Comparison of ENCODE assay signal across 40 cellular contexts in genomic region chr1:54186056-54186455, GRCh38. TPM values are rescaled to one million over a fixed set of nuclear protein-coding genes. Genes with fewer than 3 reads are reported as not detected.
DNase-seq lines count a peak whose midpoint lies in the region; ATAC-seq, FAIRE-seq and TF ChIP-seq lines count a peak whose summit lies in the region.
"Had no signal": no experiment of that assay in that cellular context is flagged by ENCODE, and none has a peak within 500 bp of the region (broad histone marks: within the 10 kb centered on the region; RNA-seq: fewer than 3 reads in every experiment).

No MANE protein-coding gene starts in this region.

- H3K4me1 ChIP-seq in HepG2 (ENCODE audit: insufficient read depth, low read length) (no peaks in the 10 kb centered on the region), right lobe of liver (no peaks in the 10 kb centered on the region), HEK293 (ENCODE audit: control insufficient read depth, insufficient read depth, low read length) (no peaks in the 10 kb centered on the region), K562 (replicated peaks in 1 of 2; ENCODE audit: control insufficient read depth in 2 of 2, insufficient read depth in 2 of 2, low read length in 2 of 2) (no peaks in the 10 kb centered on the region)
- H3K4me1 ChIP-seq: A549; BE2C; BLaER1; BLaER1 treated with 17β-estradiol and CSF1 and Interleukin-3, amounts not matched to agents 10 nM and 100 nM; Caco-2 had no signal

- H3K9me3 ChIP-seq in HepG2 (ENCODE audit: low read length) (no peaks in the 10 kb centered on the region), right lobe of liver (no peaks in the 10 kb centered on the region), HEK293 (ENCODE audit: control insufficient read depth, insufficient read depth, low read depth, low read length) (no peaks in the 10 kb centered on the region), K562 (replicated peaks; ENCODE audit: control insufficient read depth, insufficient read depth, low read depth, low read length) (no peaks in the 10 kb centered on the region; the same call in 1 of the 2 replicates)
- H3K9me3 ChIP-seq: A549; BE2C; BLaER1; BLaER1 treated with 17β-estradiol and CSF1 and Interleukin-3, amounts not matched to agents 10 nM and 100 nM; Caco-2 had no signal

- H2AFZ ChIP-seq in HepG2 (ENCODE audit: low read length) (no peak overlapping the region), K562 (ENCODE audit: low read depth, low read length) (no peak overlapping the region)

- H3K27ac ChIP-seq in HepG2 (ENCODE audit: extremely low read length, insufficient read depth, low read length) (no peak overlapping the region), right lobe of liver (no peak overlapping the region), HEK293 (ENCODE audit: extremely low read depth, low read depth, low read length) (no peak overlapping the region), K562 (ENCODE audit: extremely low read depth, low read depth, low read length) (no peak overlapping the region)
- H3K27ac ChIP-seq: 22Rv1; A549; BLaER1; BLaER1 treated with 17β-estradiol and CSF1 and Interleukin-3, amounts not matched to agents 10 nM and 100 nM; C4-2B had no signal

- no peak for TF ChIP-seq CTCF in HepG2 (CRISPR knock-in tag; IDR thresholded peaks at IDR 0.05)
- no peak for TF ChIP-seq CTCF in right lobe of liver (IDR thresholded peaks at IDR 0.05)
- TF ChIP-seq CTCF in HEK293 (tag by site-specific recombination; IDR thresholded peaks at IDR 0.05), result no peak
- no peak for TF ChIP-seq CTCF in K562 (IDR thresholded peaks at IDR 0.05 in 2 of 3, conservative IDR thresholded peaks at IDR 0.05 in 1 of 3; ENCODE audit: insufficient read depth in 2 of 3, low read depth in 1 of 3, low read length in 3 of 3)

- H3K4me2 ChIP-seq in HepG2 (ENCODE audit: low read depth, low read length) (no peak overlapping the region), K562 (ENCODE audit: insufficient read depth, low read length) (no peak overlapping the region)
- H3K4me2 ChIP-seq: A549; BLaER1; BLaER1 treated with 17β-estradiol and CSF1 and Interleukin-3, amounts not matched to agents 10 nM and 100 nM had no signal

- no peaks in the 10 kb centered on the region for H3K79me2 ChIP-seq in HepG2 (ENCODE audit: insufficient read depth, low read length)
- H3K79me2 ChIP-seq in K562 (ENCODE audit: control insufficient read depth, insufficient read depth, low read length), result no peaks in the 10 kb centered on the region

- POLR2A ChIA-PET in HepG2 (lab: Yijun Ruan, JAX) (no interaction called here), HEK293 (lab: Yijun Ruan, JAX) (interaction anchor here (1.0 kb wide), 1 partner anchor 13 kb away, joined by 3 read pairs; no protein-coding TSS in a partner anchor), K562 (lab: Yijun Ruan, JAX) (interaction anchor here (2.1 to 2.7 kb wide), 2 partner anchors 14 to 16 kb away, joined by 7 to 13 read pairs; partner anchors contain the start of genes CYB5RL and MRPL37)

- DNase-seq in HepG2 (ENCODE audit: low spot score) (no peak), right lobe of liver (no peak), K562 (ENCODE audit: extremely low read depth in 1 of 4, low spot score in 3 of 4) (no peak), GM19239 (ENCODE audit: insufficient read length, low spot score) (no peak)
- DNase-seq: 8988T; ACHN; AML-193; BE2C; C1 segment of cervical spinal cord; Caco-2; Calu3; CD4-positive, alpha-beta memory T cell; CD4-positive, alpha-beta T cell; CD4-positive, CD25-positive, alpha-beta regulatory T cell; CD8-positive, alpha-beta memory T cell; CD8-positive, alpha-beta T cell; COR-L47; DMS 273 treated with DMSO at 0.1 percent for 48 hours; DMS153; DMS53; DMS79; DMS79 treated with DMSO at 0.1 percent for 48 hours; DND-41; EL had no signal

- BruUV-seq in HepG2 (replicated peaks; lab: Mats Ljungman, UMichigan), result no TSS peak
- no TSS peak for BruUV-seq in K562 (replicated peaks; lab: Mats Ljungman, UMichigan)

- TF ChIP-seq EP300 in HepG2 (IDR thresholded peaks at IDR 0.05; ENCODE audit: low read depth in 2 of 2, low read length in 2 of 2), result no peak
- no peak for TF ChIP-seq EP300 in HepG2 (CRISPR knock-in tag; IDR thresholded peaks at IDR 0.05; ENCODE audit: borderline replicate concordance)
- TF ChIP-seq EP300 in K562 (IDR thresholded peaks at IDR 0.05; ENCODE audit: low read length), result no peak

- no peaks in the 10 kb centered on the region for H3K9me1 ChIP-seq in K562 (ENCODE audit: control insufficient read depth, insufficient read depth, low read length)

- no peak overlapping the region for H3K9ac ChIP-seq in HepG2 (ENCODE audit: insufficient read depth, low read depth, low read length)
- no peak overlapping the region for H3K9ac ChIP-seq in K562 (ENCODE audit: insufficient read depth in 1 of 2, low read depth in 2 of 2, low read length in 2 of 2)
- H3K9ac ChIP-seq: BLaER1; BLaER1 treated with 17β-estradiol and CSF1 and Interleukin-3, amounts not matched to agents 10 nM and 100 nM had no signal

- intact Hi-C loops in HepG2 (cut with micrococcal nuclease; ENCODE audit: unreplicated experiment), result no loop called here
- intact Hi-C loops in right lobe of liver (cut with DNase I), result no loop called here
- intact Hi-C loops in K562 (cut with micrococcal nuclease), result no loop called here

- FAIRE-seq in HepG2 (lab: Jason Lieb, UNC) (no peak), K562 (lab: Jason Lieb, UNC) (no peak), GM19239 (lab: Jason Lieb, UNC) (no peak)
- FAIRE-seq: A204.1, A549, D721Med had no signal

- H3K36me3 ChIP-seq in HepG2 (replicated peaks in 1 of 2; ENCODE audit: control insufficient read depth in 1 of 2, insufficient read depth in 2 of 2, low read length in 2 of 2), result 0 out of 5 replicates have a peak, but pooled peaks cover 0 to 2% of the 10 kb centered on the region in 2 experiments
- no peaks in the 10 kb centered on the region for H3K36me3 ChIP-seq in right lobe of liver
- H3K36me3 ChIP-seq in HEK293 (ENCODE audit: control insufficient read depth in 2 of 2, insufficient read depth in 1 of 2, low read length in 2 of 2), result peaks cover 0 to 69% of the 10 kb centered on the region in 2 experiments; a peak in 1 of 3 replicates
- peaks cover 27% of the 10 kb centered on the region for H3K36me3 ChIP-seq in K562 (ENCODE audit: control insufficient read depth, insufficient read depth, low read length)
- H3K36me3 ChIP-seq: BE2C had no signal

- CTCF ChIA-PET in HepG2 (lab: Yijun Ruan, JAX; ENCODE audit: low intra/inter-chr PET ratio, low total read pairs), result no interaction called here
- CTCF ChIA-PET in HEK293 (lab: Yijun Ruan, JAX), result no interaction called here
- CTCF ChIA-PET in K562 (lab: Yijun Ruan, JAX; ENCODE audit: low intra/inter-chr PET ratio), result no interaction called here

- WGBS in HepG2 (ENCODE audit: low lambda C conversion rate), result 92% methylated on average over 3 of the region's 3 CpGs
- WGBS in right lobe of liver (ENCODE audit: insufficient coverage, low coverage, low lambda C conversion rate, missing lambda C conversion rate), result 93% methylated on average over 3 of the region's 3 CpGs
- 88% methylated on average over 3 of the region's 3 CpGs for WGBS in K562 (ENCODE audit: insufficient coverage, low coverage, missing lambda C conversion rate)

- in situ Hi-C loops in HepG2 (cut with HindIII; ENCODE audit: extremely low pct_ligation_motif_present, low pct_unique_long_range_greater_than_20kb), result no loop called here
- in situ Hi-C loops in K562 (cut with MboI), result no loop called here

- ATAC-seq in HepG2 (no peak), right lobe of liver (no peak), K562 (no peak), HG02588 (IDR thresholded peaks at IDR 0.05; ENCODE audit: unreplicated experiment) (no peak)
- ATAC-seq: A549; CD8-positive, alpha-beta T cell had no signal

- TF ChIP-seq RAD21 in HepG2 (CRISPR knock-in tag; IDR thresholded peaks at IDR 0.05) (no peak), K562 (CRISPR knock-in tag; conservative IDR thresholded peaks at IDR 0.05 in 1 of 2, IDR thresholded peaks at IDR 0.05 in 1 of 2) (no peak)

- H3K4me3 ChIP-seq in HepG2 (replicated peaks in 1 of 3; ENCODE audit: insufficient read depth in 1 of 3, low read depth in 2 of 3, low read length in 3 of 3) (no peak overlapping the region), right lobe of liver (no peak overlapping the region), HEK293 (ENCODE audit: low read depth, low read length) (no peak overlapping the region), K562 (no peak overlapping the region)
- H3K4me3 ChIP-seq: A549; BLaER1; BLaER1 treated with 17β-estradiol and CSF1 and Interleukin-3, amounts not matched to agents 10 nM and 100 nM had no signal

- H3K27me3 ChIP-seq in HepG2 (ENCODE audit: control insufficient read depth in 1 of 2, insufficient read depth in 2 of 2, low read length in 2 of 2), result no peaks in the 10 kb centered on the region
- H3K27me3 ChIP-seq in right lobe of liver, result no peaks in the 10 kb centered on the region
- no peaks in the 10 kb centered on the region for H3K27me3 ChIP-seq in K562 (ENCODE audit: control insufficient read depth in 2 of 2, insufficient read depth in 2 of 2, low read length in 2 of 2)
- H3K27me3 ChIP-seq: BE2C; BLaER1; BLaER1 treated with 17β-estradiol and CSF1 and Interleukin-3, amounts not matched to agents 10 nM and 100 nM had no signal

- TF ChIP-seq POLR2A in HepG2 (IDR thresholded peaks at IDR 0.05; ENCODE audit: insufficient read depth in 1 of 2, low read depth in 2 of 2, low read length in 2 of 2) (no peak), right lobe of liver (IDR thresholded peaks at IDR 0.05) (no peak), K562 (conservative IDR thresholded peaks at IDR 0.05) (no peak)

- H4K20me1 ChIP-seq in HepG2 (ENCODE audit: insufficient read depth, low read length) (no peaks in the 10 kb centered on the region), K562 (replicated peaks; ENCODE audit: control insufficient read depth, insufficient read depth, low read length) (no peaks in the 10 kb centered on the region)
- H4K20me1 ChIP-seq: BLaER1; BLaER1 treated with 17β-estradiol and CSF1 and Interleukin-3, amounts not matched to agents 10 nM and 100 nM had no signal

RNA-seq across cellular contexts. Expression of gene CYB5RL, which starts 13.8 kb away (rescaled TPM):
- total RNA-seq in HepG2 (2016; rRNA removed; fragmentation: Illumina TruSeq; extraction: Trizol) (4.1 and 5.0 TPM in 2 replicates), right lobe of liver (1 to 10 TPM; 2.5 to 4.6 (median 3.0) TPM), K562 (2014; rRNA removed) (7.9 and 9.6 TPM in 2 replicates), K562 (2014; rRNA removed; fragmentation: Illumina TruSeq; extraction: Trizol) (8.3 and 11.2 TPM in 2 replicates), K562 (2015; rRNA removed; fragmentation: Illumina TruSeq; extraction: Trizol) (10.5 and 12.7 TPM in 2 replicates), K562 (2021) (15.2 and 16.9 TPM in 2 replicates)
- total RNA-seq in HepG2 (2016; cell fraction: cytosol; rRNA removed; fragmentation: Illumina TruSeq; extraction: Trizol; ENCODE audit: low read depth), result 4.4 and 6.3 TPM in 2 replicates
- total RNA-seq in HepG2 (2016; cell fraction: insoluble cytoplasmic fraction; rRNA removed; fragmentation: Illumina TruSeq; extraction: Trizol), result 4.6 and 4.8 TPM in 2 replicates
- 4.8 and 6.3 TPM in 2 replicates for total RNA-seq in HepG2 (2016; cell fraction: membrane; rRNA removed; fragmentation: Illumina TruSeq; extraction: Trizol)
- 2.2 and 3.2 TPM in 2 replicates for total RNA-seq in HepG2 (2016; cell fraction: nucleus; rRNA removed; fragmentation: Illumina TruSeq; extraction: Trizol)
- polyA plus RNA-seq in HepG2 (2011; rRNA removed) (3.7 and 3.9 TPM in 2 replicates), K562 (2011; rRNA removed) (11.3 and 12.3 TPM in 2 replicates), K562 (2014; fragmentation: Illumina TruSeq; extraction: Trizol) (14.7 and 18.0 TPM in 2 replicates), K562 (2014; fragmentation: Nextera tagmentation; extraction: Ambion mirVana) (1 to 10 TPM; 8.8 to 8.9 TPM), K562 (2014; rRNA removed) (9.4 and 13.3 TPM in 2 replicates)
- 3.2 TPM in 2 replicates for polyA plus RNA-seq in HepG2 (2011; cell fraction: cytosol; rRNA removed)
- polyA plus RNA-seq in HepG2 (2011; cell fraction: nucleus; rRNA removed), result 6.4 and 7.3 TPM in 2 replicates
- polyA plus RNA-seq in HepG2 (2012), result 2.2 and 2.6 TPM in 2 replicates
- 5.6 and 6.5 TPM in 2 replicates for polyA plus RNA-seq in HepG2 (2016; cell fraction: cytosol; fragmentation: Illumina TruSeq; extraction: Trizol; ENCODE audit: low read depth)
- polyA plus RNA-seq in HepG2 (2016; cell fraction: insoluble cytoplasmic fraction; fragmentation: Illumina TruSeq; extraction: Trizol; ENCODE audit: low read depth), result 2.7 and 2.9 TPM in 2 replicates
- polyA plus RNA-seq in HepG2 (2016; cell fraction: membrane; fragmentation: Illumina TruSeq; extraction: Trizol; ENCODE audit: low read depth), result 3.5 and 4.4 TPM in 2 replicates
- 4.5 and 5.3 TPM in 2 replicates for polyA plus RNA-seq in HepG2 (2016; cell fraction: nucleus; fragmentation: Illumina TruSeq; extraction: Trizol; ENCODE audit: insufficient read depth, low read depth)
- polyA minus RNA-seq in HepG2 (2011; rRNA and poly(A)+ RNA removed; ENCODE audit: low replicate concordance), result 5.6 and 19.2 TPM in 2 replicates
- 0.79 and 1.4 TPM in 2 replicates for polyA minus RNA-seq in HepG2 (2011; cell fraction: cytosol; rRNA and poly(A)+ RNA removed)
- 3.5 and 6.2 TPM in 2 replicates for polyA minus RNA-seq in HepG2 (2011; cell fraction: nucleus; rRNA and poly(A)+ RNA removed)
- total RNA-seq in K562 (2011; cell fraction: chromatin; rRNA removed; ENCODE audit: low replicate concordance), result 21.5 and 31.8 TPM in 2 replicates
- total RNA-seq in K562 (2011; cell fraction: nucleolus; rRNA removed), result 25.8 and 27.7 TPM in 2 replicates
- 22.4 and 29.6 TPM in 2 replicates for total RNA-seq in K562 (2011; cell fraction: nucleoplasm; rRNA removed)
- polyA plus RNA-seq in K562 (2011; cell fraction: cytosol; rRNA removed), result 15.1 and 18.6 TPM in 2 replicates
- 11.4 and 21.0 TPM in 2 replicates for polyA plus RNA-seq in K562 (2011; cell fraction: nucleus; rRNA removed)
- polyA plus RNA-seq in K562 (2012), result 9.8 and 11.3 TPM in 2 replicates
- polyA minus RNA-seq in K562 (2011; rRNA and poly(A)+ RNA removed), result 8.3 and 14.1 TPM in 2 replicates
- polyA minus RNA-seq in K562 (2011; cell fraction: cytosol; rRNA and poly(A)+ RNA removed), result 6.2 and 7.9 TPM in 2 replicates
- polyA minus RNA-seq in K562 (2011; cell fraction: nucleus; rRNA and poly(A)+ RNA removed), result 8.2 and 11.0 TPM in 2 replicates

RNA-seq across cellular contexts. Expression of gene MRPL37, which starts 13.9 kb away (rescaled TPM):
- total RNA-seq in HepG2 (2016; rRNA removed; fragmentation: Illumina TruSeq; extraction: Trizol) (127 and 143 TPM in 2 replicates), right lobe of liver (100 to 1,000 TPM in 1 of 6 experiments, 10 to 100 TPM in 5; 56.2 to 108 (median 73.4) TPM), K562 (2014; rRNA removed) (193 and 248 TPM in 2 replicates), K562 (2014; rRNA removed; fragmentation: Illumina TruSeq; extraction: Trizol) (152 TPM in 2 replicates), K562 (2015; rRNA removed; fragmentation: Illumina TruSeq; extraction: Trizol) (175 and 180 TPM in 2 replicates), K562 (2021) (226 and 236 TPM in 2 replicates)
- 107 and 109 TPM in 2 replicates for total RNA-seq in HepG2 (2016; cell fraction: cytosol; rRNA removed; fragmentation: Illumina TruSeq; extraction: Trizol; ENCODE audit: low read depth)
- total RNA-seq in HepG2 (2016; cell fraction: insoluble cytoplasmic fraction; rRNA removed; fragmentation: Illumina TruSeq; extraction: Trizol), result 123 and 145 TPM in 2 replicates
- 128 and 139 TPM in 2 replicates for total RNA-seq in HepG2 (2016; cell fraction: membrane; rRNA removed; fragmentation: Illumina TruSeq; extraction: Trizol)
- total RNA-seq in HepG2 (2016; cell fraction: nucleus; rRNA removed; fragmentation: Illumina TruSeq; extraction: Trizol), result 50.3 and 58.7 TPM in 2 replicates
- polyA plus RNA-seq in HepG2 (2011; rRNA removed) (26.5 and 31.7 TPM in 2 replicates), K562 (2011; rRNA removed) (66.9 and 72.9 TPM in 2 replicates), K562 (2014; fragmentation: Illumina TruSeq; extraction: Trizol) (244 and 303 TPM in 2 replicates), K562 (2014; fragmentation: Nextera tagmentation; extraction: Ambion mirVana) (10 to 100 TPM; 52.2 to 79.7 TPM), K562 (2014; rRNA removed) (202 and 235 TPM in 2 replicates)
- 31.8 and 37.2 TPM in 2 replicates for polyA plus RNA-seq in HepG2 (2011; cell fraction: cytosol; rRNA removed)
- 15.6 and 18.1 TPM in 2 replicates for polyA plus RNA-seq in HepG2 (2011; cell fraction: nucleus; rRNA removed)
- polyA plus RNA-seq in HepG2 (2012), result 81.3 and 106 TPM in 2 replicates
- 175 and 183 TPM in 2 replicates for polyA plus RNA-seq in HepG2 (2016; cell fraction: cytosol; fragmentation: Illumina TruSeq; extraction: Trizol; ENCODE audit: low read depth)
- polyA plus RNA-seq in HepG2 (2016; cell fraction: insoluble cytoplasmic fraction; fragmentation: Illumina TruSeq; extraction: Trizol; ENCODE audit: low read depth), result 248 and 256 TPM in 2 replicates
- 177 and 183 TPM in 2 replicates for polyA plus RNA-seq in HepG2 (2016; cell fraction: membrane; fragmentation: Illumina TruSeq; extraction: Trizol; ENCODE audit: low read depth)
- 106 TPM in 2 replicates for polyA plus RNA-seq in HepG2 (2016; cell fraction: nucleus; fragmentation: Illumina TruSeq; extraction: Trizol; ENCODE audit: insufficient read depth, low read depth)
- polyA minus RNA-seq in HepG2 (2011; rRNA and poly(A)+ RNA removed; ENCODE audit: low replicate concordance), result 34.6 and 75.1 TPM in 2 replicates
- polyA minus RNA-seq in HepG2 (2011; cell fraction: cytosol; rRNA and poly(A)+ RNA removed), result 16.6 and 17.3 TPM in 2 replicates
- polyA minus RNA-seq in HepG2 (2011; cell fraction: nucleus; rRNA and poly(A)+ RNA removed), result 12.8 and 13.4 TPM in 2 replicates
- 14.4 and 25.2 TPM in 2 replicates for total RNA-seq in K562 (2011; cell fraction: chromatin; rRNA removed; ENCODE audit: low replicate concordance)
- total RNA-seq in K562 (2011; cell fraction: nucleolus; rRNA removed), result 24.8 and 26.6 TPM in 2 replicates
- 26.0 and 33.7 TPM in 2 replicates for total RNA-seq in K562 (2011; cell fraction: nucleoplasm; rRNA removed)
- 93.0 and 93.1 TPM in 2 replicates for polyA plus RNA-seq in K562 (2011; cell fraction: cytosol; rRNA removed)
- 36.4 and 42.0 TPM in 2 replicates for polyA plus RNA-seq in K562 (2011; cell fraction: nucleus; rRNA removed)
- polyA plus RNA-seq in K562 (2012), result 179 and 203 TPM in 2 replicates
- polyA minus RNA-seq in K562 (2011; rRNA and poly(A)+ RNA removed), result 31.8 and 36.8 TPM in 2 replicates
- 32.4 and 42.5 TPM in 2 replicates for polyA minus RNA-seq in K562 (2011; cell fraction: cytosol; rRNA and poly(A)+ RNA removed)
- polyA minus RNA-seq in K562 (2011; cell fraction: nucleus; rRNA and poly(A)+ RNA removed), result 12.3 and 19.7 TPM in 2 replicates

RNA-seq across cellular contexts. Expression of gene CDCP2, which starts 33.3 kb away (rescaled TPM):
- total RNA-seq in HepG2 (2016; rRNA removed; fragmentation: Illumina TruSeq; extraction: Trizol) (not detected in 2 replicates), right lobe of liver (not detected), K562 (2014; rRNA removed) (not detected in 2 replicates), K562 (2014; rRNA removed; fragmentation: Illumina TruSeq; extraction: Trizol) (0.06 TPM in 1 of 2 replicates, not detected in the other), K562 (2015; rRNA removed; fragmentation: Illumina TruSeq; extraction: Trizol) (not detected in 2 replicates), K562 (2021) (not detected in 2 replicates)
- not detected in 2 replicates for total RNA-seq in HepG2 (2016; cell fraction: cytosol; rRNA removed; fragmentation: Illumina TruSeq; extraction: Trizol; ENCODE audit: low read depth)
- not detected in 2 replicates for total RNA-seq in HepG2 (2016; cell fraction: insoluble cytoplasmic fraction; rRNA removed; fragmentation: Illumina TruSeq; extraction: Trizol)
- total RNA-seq in HepG2 (2016; cell fraction: membrane; rRNA removed; fragmentation: Illumina TruSeq; extraction: Trizol), result not detected in 2 replicates
- total RNA-seq in HepG2 (2016; cell fraction: nucleus; rRNA removed; fragmentation: Illumina TruSeq; extraction: Trizol), result not detected in 2 replicates
- polyA plus RNA-seq in HepG2 (2011; rRNA removed) (0.03 TPM in 1 of 2 replicates, not detected in the other), K562 (2011; rRNA removed) (not detected in 2 replicates), K562 (2014; fragmentation: Illumina TruSeq; extraction: Trizol) (not detected in 2 replicates), K562 (2014; fragmentation: Nextera tagmentation; extraction: Ambion mirVana) (not detected), K562 (2014; rRNA removed) (0.05 TPM in 1 of 2 replicates, not detected in the other)
- not detected in 2 replicates for polyA plus RNA-seq in HepG2 (2011; cell fraction: cytosol; rRNA removed)
- not detected in 2 replicates for polyA plus RNA-seq in HepG2 (2011; cell fraction: nucleus; rRNA removed)
- polyA plus RNA-seq in HepG2 (2012), result not detected in 2 replicates
- not detected in 2 replicates for polyA plus RNA-seq in HepG2 (2016; cell fraction: cytosol; fragmentation: Illumina TruSeq; extraction: Trizol; ENCODE audit: low read depth)
- not detected in 2 replicates for polyA plus RNA-seq in HepG2 (2016; cell fraction: insoluble cytoplasmic fraction; fragmentation: Illumina TruSeq; extraction: Trizol; ENCODE audit: low read depth)
- not detected in 2 replicates for polyA plus RNA-seq in HepG2 (2016; cell fraction: membrane; fragmentation: Illumina TruSeq; extraction: Trizol; ENCODE audit: low read depth)
- polyA plus RNA-seq in HepG2 (2016; cell fraction: nucleus; fragmentation: Illumina TruSeq; extraction: Trizol; ENCODE audit: insufficient read depth, low read depth), result not detected in 2 replicates
- not detected in 2 replicates for polyA minus RNA-seq in HepG2 (2011; rRNA and poly(A)+ RNA removed; ENCODE audit: low replicate concordance)
- polyA minus RNA-seq in HepG2 (2011; cell fraction: cytosol; rRNA and poly(A)+ RNA removed), result not detected in 2 replicates
- not detected in 2 replicates for polyA minus RNA-seq in HepG2 (2011; cell fraction: nucleus; rRNA and poly(A)+ RNA removed)
- 0.14 and 0.21 TPM in 2 replicates for total RNA-seq in K562 (2011; cell fraction: chromatin; rRNA removed; ENCODE audit: low replicate concordance)
- not detected in 2 replicates for total RNA-seq in K562 (2011; cell fraction: nucleolus; rRNA removed)
- total RNA-seq in K562 (2011; cell fraction: nucleoplasm; rRNA removed), result 0.22 TPM in 1 of 2 replicates, not detected in the other
- polyA plus RNA-seq in K562 (2011; cell fraction: cytosol; rRNA removed), result 0.03 TPM in 1 of 2 replicates, not detected in the other
- polyA plus RNA-seq in K562 (2011; cell fraction: nucleus; rRNA removed), result not detected in 2 replicates
- polyA plus RNA-seq in K562 (2012), result not detected in 2 replicates
- polyA minus RNA-seq in K562 (2011; rRNA and poly(A)+ RNA removed), result 0.09 TPM in 1 of 2 replicates, not detected in the other
- not detected in 2 replicates for polyA minus RNA-seq in K562 (2011; cell fraction: cytosol; rRNA and poly(A)+ RNA removed)
- polyA minus RNA-seq in K562 (2011; cell fraction: nucleus; rRNA and poly(A)+ RNA removed), result not detected in 2 replicates
- total RNA-seq: A172; A673; B cell; Caco-2; Calu3; CD4-positive, alpha-beta T cell; CD8-positive, alpha-beta memory T cell; CD8-positive, alpha-beta T cell; Daoy had no signal
- polyA plus RNA-seq: A549; AG04450; BJ; CD14-positive monocyte; CD4-positive, alpha-beta memory T cell; CD4-positive, CD25-positive, alpha-beta regulatory T cell; CD8-positive, alpha-beta memory T cell had no signal

Comparison
In these comparisons a context has a peak if more than half of its experiments do, and no peak if none do; other contexts are left out.
1. Of the 241 proteins assayed by ChIP-seq in both HepG2 and K562: peak only in HepG2: none; only in K562: ADNP and ATF2; in both: none; in neither: 237; mixed calls (peak in some experiments, not most) for 2.